24 cellular contexts compared by ENCODE assay signal in genomic region chr2:46120792-46121565, GRCh38.
A peak's percentile ranks its signal among the peaks of the same experiment; 100 is the strongest.
DNase-seq lines count a peak whose midpoint lies in the region; ATAC-seq, FAIRE-seq and TF ChIP-seq lines count a peak whose summit lies in the region.
"Had no signal": no experiment of that assay in that cellular context is flagged by ENCODE, and none has a peak within 500 bp of the region (broad histone marks: within the 10 kb centered on the region; RNA-seq: fewer than 3 reads in every experiment).

No MANE protein-coding gene starts in this region.

- H3K9me3 ChIP-seq in heart left ventricle (no peaks in the 10 kb centered on the region), right atrium auricular region (no peaks in the 10 kb centered on the region), small intestine (ENCODE audit: control insufficient read depth, low read depth) (no peaks in the 10 kb centered on the region)
- H3K9me3 ChIP-seq: SJSA1 had no signal

- H3K4me1 ChIP-seq in heart left ventricle = peaks cover 4 to 75% (median 60%) of the 10 kb centered on the region in 12 donors
- H3K4me1 ChIP-seq in right atrium auricular region = peaks cover 0 to 38% of the 10 kb centered on the region in 2 donors
- peaks cover 3 to 10% of the 10 kb centered on the region in 2 donors for H3K4me1 ChIP-seq in small intestine (ENCODE audit: control insufficient read depth in 2 of 2, insufficient read depth in 1 of 2, low read depth in 1 of 2, low read length in 1 of 2)

- H3K4me3 ChIP-seq in heart left ventricle = no peak overlapping the region
- no peak overlapping the region for H3K4me3 ChIP-seq in right atrium auricular region
- no peak overlapping the region for H3K4me3 ChIP-seq in small intestine (ENCODE audit: low read depth in 1 of 2, low read length in 2 of 2)
- H3K4me3 ChIP-seq: GM23338, SJSA1 had no signal

- H3K27me3 ChIP-seq in heart left ventricle (no peaks in the 10 kb centered on the region), right atrium auricular region (no peaks in the 10 kb centered on the region), small intestine (ENCODE audit: control insufficient read depth in 2 of 2, insufficient read depth in 2 of 2, low read length in 2 of 2) (no peaks in the 10 kb centered on the region)
- H3K27me3 ChIP-seq: SJSA1 had no signal

- FAIRE-seq in HTR-8/SVneo (lab: Jason Lieb, UNC) (peak; percentile 23), small intestine (lab: Jason Lieb, UNC) (no peak)
- FAIRE-seq: GM12892 had no signal

- 42 to 63% (median 50%) methylated on average over 5 of the region's 5 CpGs for WGBS in heart left ventricle, 4 donors
- WGBS in small intestine, 3 donors = 19 to 42% (median 26%) methylated on average over 5 of the region's 5 CpGs

- TF ChIP-seq CTCF in heart left ventricle (IDR thresholded peaks at IDR 0.05) (no peak), right atrium auricular region (IDR thresholded peaks at IDR 0.05) (no peak)

- H3K27ac ChIP-seq in heart left ventricle = peak overlapping the region in 11 of 12 donors; percentile 52 to 90 (median 79)
- H3K27ac ChIP-seq in right atrium auricular region = peak overlapping the region in 1 of 2 donors; percentile 83
- H3K27ac ChIP-seq in small intestine (ENCODE audit: low read depth in 1 of 2, low read length in 1 of 2) = no peak overlapping the region
- H3K27ac ChIP-seq: 22Rv1, KMS-11, SJSA1 had no signal

- ATAC-seq in heart left ventricle (no peak), left colon (peak; percentile 92), GM19455 (IDR thresholded peaks at IDR 0.05; ENCODE audit: unreplicated experiment) (no peak)
- ATAC-seq: GM23338, PC-3 had no signal

- TF ChIP-seq POLR2A in heart left ventricle (IDR thresholded peaks at IDR 0.05) = no peak

- DNase-seq in heart left ventricle = no peak
- DNase-seq in right atrium auricular region (ENCODE audit: low spot score) = no peak
- DNase-seq in HTR-8/SVneo (ENCODE audit: insufficient read length, low spot score) = no peak
- peak; percentile 74 to 86 for DNase-seq in left colon
- peak; percentile 58 for DNase-seq in small intestine
- no peak for DNase-seq in activated effector memory CD4-positive, alpha-beta T cell treated with anti-CD3 and anti-CD28 coated beads, Interleukin-2, amount 50 U/mL, for 16 hours
- no peak for DNase-seq in NCI-H2196 (lab: John Stamatoyannopoulos, UW; ENCODE audit: unreplicated experiment)
- DNase-seq: Calu3; DMS79 treated with DMSO at 0.1 percent for 48 hours; H9; MV-4-11; NCI-H1105 treated with DMSO at 0.1 percent for 48 hours; NCI-H146; NCI-H2029; NCI-H446 treated with DMSO at 0.1 percent for 48 hours; NCI-H82; NK-92 treated with Interleukin-12 subunit alpha and Interleukin-12 subunit beta, amount 100 ng/mL, for 24 hours; PC-3 had no signal

- H3K36me3 ChIP-seq in heart left ventricle (no peaks in the 10 kb centered on the region), right atrium auricular region (no peaks in the 10 kb centered on the region), small intestine (ENCODE audit: control insufficient read depth in 2 of 2, insufficient read depth in 2 of 2, low read length in 2 of 2) (no peaks in the 10 kb centered on the region)

- intact Hi-C loops in heart left ventricle (cut with DNase I) (loop anchor here in 3 of 10 donors (5.0 to 10.0 kb wide), 3 partner anchors 46 to 156 kb away; no protein-coding TSS in a partner anchor), left colon (cut with DNase I, micrococcal nuclease) (no loop called here)

Comparison
In these comparisons a context has a peak if more than half of its experiments do, and no peak if none do; other contexts are left out.
1. DNase-seq: peak in left colon (2 of 2) and small intestine (single experiment); none in heart left ventricle (0 of 5), right atrium auricular region (single experiment), HTR-8/SVneo (single experiment), activated effector memory CD4-positive, alpha-beta T cell treated with anti-CD3 and anti-CD28 coated beads, Interleukin-2, amount 50 U/mL, for 16 hours (single experiment) and NCI-H2196 (single experiment).
2. H3K27ac ChIP-seq: peak in heart left ventricle (11 of 12); none in small intestine (0 of 2).